8 cellular contexts compared by ENCODE assay signal in the genomic region with DNA sequence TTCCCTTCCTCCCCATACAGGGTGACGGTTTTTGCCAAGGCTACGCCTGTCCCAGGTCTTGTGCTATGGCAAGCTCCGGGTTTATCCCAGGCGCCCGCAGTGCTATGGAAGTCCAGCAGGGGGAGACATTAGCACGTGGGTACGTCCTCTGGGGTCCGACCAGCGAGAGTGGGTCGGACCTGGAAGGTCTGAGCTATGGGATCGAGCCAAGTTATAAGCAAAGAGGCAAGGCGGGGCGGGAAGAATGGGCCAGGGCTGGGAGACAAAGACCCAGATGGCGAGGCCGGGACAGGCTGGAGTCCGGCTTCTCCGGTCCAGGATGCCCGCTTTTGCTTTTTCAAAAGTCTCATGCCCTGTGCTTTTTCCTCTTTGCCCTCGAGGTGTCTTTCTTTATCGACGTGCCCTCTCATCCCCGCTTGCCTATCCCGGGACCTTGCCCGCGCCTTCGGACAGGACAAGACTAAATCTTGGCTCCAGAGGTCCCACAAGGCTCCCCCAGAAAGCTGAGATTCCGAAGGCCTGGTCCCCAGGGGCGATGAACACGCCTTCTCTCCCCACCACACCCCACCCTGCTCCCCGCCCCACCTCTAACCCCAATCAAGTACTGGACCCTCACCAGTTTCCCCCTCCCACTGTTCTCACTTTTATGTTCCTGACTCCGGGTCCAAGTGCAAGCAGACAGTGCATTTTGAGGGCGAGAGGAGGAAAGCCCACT. TPM values are rescaled to one million over a fixed set of nuclear protein-coding genes. Genes with fewer than 3 reads are reported as not detected.
A peak's percentile ranks its signal among the peaks of the same experiment; 100 is the strongest.
DNase-seq lines count a peak whose midpoint lies in the region; ATAC-seq and TF ChIP-seq lines count a peak whose summit lies in the region.

No MANE protein-coding gene starts in this region.

- peak overlapping the region; percentile 81 for H3K4me3 Mint-ChIP-seq in activated naive CD4-positive, alpha-beta T cell treated with anti-CD3 and anti-CD28 coated beads for 36 hours

- no peaks in the 10 kb centered on the region for H3K9me3 ChIP-seq in SJCRH30 (replicated peaks)

- H3K36me3 Mint-ChIP-seq in activated naive CD4-positive, alpha-beta T cell treated with anti-CD3 and anti-CD28 coated beads for 36 hours (ENCODE audit: low read depth), result no peaks in the 10 kb centered on the region

- TF ChIP-seq CTCF in AG04449 (IDR thresholded peaks at IDR 0.05; ENCODE audit: insufficient read depth, low read length, missing control alignments), result peak; percentile 75

- no peaks in the 10 kb centered on the region for H3K36me3 ChIP-seq in SJCRH30

- CTCF ChIA-PET in AG04449 (lab: Yijun Ruan, JAX), result interaction anchor here (0.5 to 13.5 kb wide), 53 partner anchors 13 to 563 kb away, joined by 3 to 281 read pairs (median 4); no protein-coding TSS in a partner anchor
- CTCF ChIA-PET in activated naive CD4-positive, alpha-beta T cell treated with anti-CD3 and anti-CD28 coated beads for 36 hours (lab: Charles Lee), result interaction anchor here (0.6 to 4.5 kb wide), 22 partner anchors 12 to 562 kb away, joined by 3 to 48 read pairs (median 3); a partner anchor contains a TSS

- peaks cover 5% of the 10 kb centered on the region for H3K27me3 ChIP-seq in SJCRH30

- no peaks in the 10 kb centered on the region for H3K27me3 Mint-ChIP-seq in activated naive CD4-positive, alpha-beta T cell treated with anti-CD3 and anti-CD28 coated beads for 36 hours (ENCODE audit: low read depth)

- ATAC-seq in GM18867 (IDR thresholded peaks at IDR 0.05; ENCODE audit: unreplicated experiment), result peak; percentile 38

- H3K27ac Mint-ChIP-seq in activated naive CD4-positive, alpha-beta T cell treated with anti-CD3 and anti-CD28 coated beads for 36 hours, result no peak overlapping the region

- peaks cover 14% of the 10 kb centered on the region for H3K4me1 Mint-ChIP-seq in activated naive CD4-positive, alpha-beta T cell treated with anti-CD3 and anti-CD28 coated beads for 36 hours (ENCODE audit: low read depth)

- POLR2A ChIA-PET in AG04449 (lab: Yijun Ruan, JAX), result interaction anchor here (0.8 to 2.9 kb wide), 18 partner anchors 103 to 535 kb away, joined by 3 to 16 read pairs (median 6); a partner anchor contains a TSS

- no peaks in the 10 kb centered on the region for H3K9me3 Mint-ChIP-seq in activated naive CD4-positive, alpha-beta T cell treated with anti-CD3 and anti-CD28 coated beads for 36 hours

- H3K4me1 ChIP-seq in SJCRH30, result peaks cover 19% of the 10 kb centered on the region

- DNase-seq in AG04449 (ENCODE audit: low read depth, low spot score) (no peak), KG1 (lab: John Stamatoyannopoulos, UW) (peak; percentile 7), SJCRH30 (peak; percentile 71 to 87), germinal center (ENCODE audit: low spot score) (peak; percentile 59), non-pigmented ciliary epithelial cell (ENCODE audit: low read depth) (peak; percentile 38), stromal cell of bone marrow (ENCODE audit: low read depth) (peak; percentile 45)
- DNase-seq in activated naive CD4-positive, alpha-beta T cell treated with anti-CD3 and anti-CD28 coated beads for 36 hours, result peak; percentile 84

- intact Hi-C loops in activated naive CD4-positive, alpha-beta T cell treated with anti-CD3 and anti-CD28 coated beads for 36 hours (cut with micrococcal nuclease), result loop anchor here (1.0 to 10.0 kb wide), 7 partner anchors 232 to 559 kb away; no protein-coding TSS in a partner anchor

- H3K4me3 ChIP-seq in AG04449 (ENCODE audit: low read depth, low read length), result peak overlapping the region; percentile 30
- peak overlapping the region; percentile 62 for H3K4me3 ChIP-seq in SJCRH30

- H3K27ac ChIP-seq in SJCRH30, result no peak overlapping the region

RNA-seq across cellular contexts. Expression of a gene that starts 0.8 kb away (rescaled TPM):
- 11.4 and 11.9 TPM in 2 replicates for total RNA-seq in SJCRH30 (2014; rRNA removed; shearing (Covaris generic))
- 1 to 10 TPM; 3.9 to 4.2 TPM for total RNA-seq in activated naive CD4-positive, alpha-beta T cell treated with anti-CD3 and anti-CD28 coated beads for 36 hours
